ENCODE assay signal across 8 cellular contexts in the genomic region with DNA sequence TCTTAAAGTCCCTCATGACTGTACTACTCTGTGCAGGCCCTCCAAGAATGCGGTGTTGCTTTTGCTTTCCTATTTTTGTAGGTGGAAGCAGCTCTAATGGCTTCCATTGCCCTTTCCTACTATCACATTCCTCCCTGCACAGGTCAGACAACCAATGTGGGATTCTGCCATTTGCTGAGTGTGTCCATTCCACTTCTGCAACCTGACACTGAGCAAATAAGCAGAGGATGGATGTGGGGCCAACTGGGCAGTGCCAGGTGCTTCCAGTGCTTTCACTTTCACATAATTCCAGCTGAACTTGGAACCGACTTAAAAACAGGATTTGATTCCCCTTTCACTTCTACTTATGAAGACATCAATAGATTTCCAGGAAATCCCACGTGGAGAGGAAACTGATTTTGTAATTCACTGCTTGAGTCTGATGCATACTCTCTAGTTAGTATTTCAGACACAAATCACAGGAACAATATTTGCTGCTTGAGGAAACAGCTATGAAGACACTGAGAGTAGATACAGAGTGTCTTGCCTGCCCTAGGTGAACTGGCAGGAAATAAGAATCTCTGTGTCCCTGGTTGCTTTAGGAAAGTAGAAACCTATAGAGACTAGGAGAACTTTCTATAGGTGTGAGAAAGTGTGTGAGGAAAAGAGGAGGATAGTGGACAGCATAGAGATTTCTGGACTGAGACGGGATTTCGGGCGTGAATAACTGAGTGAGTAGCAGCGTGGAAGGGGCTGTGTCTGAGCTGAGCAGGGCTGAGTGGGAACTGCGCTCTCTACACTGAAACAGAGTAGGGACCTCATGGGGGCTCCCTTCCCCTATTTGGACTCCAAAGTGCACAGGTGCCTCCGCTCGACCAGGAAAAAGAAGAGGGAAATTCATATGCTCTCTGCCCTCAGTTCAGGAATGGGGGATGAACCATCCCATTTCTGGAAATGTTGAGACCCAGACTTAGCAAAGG. TPM values are rescaled to one million over a fixed set of nuclear protein-coding genes. Genes with fewer than 3 reads are reported as not detected.
A peak's percentile ranks its signal among the peaks of the same experiment; 100 is the strongest.
DNase-seq lines count a peak whose midpoint lies in the region; ATAC-seq and TF ChIP-seq lines count a peak whose summit lies in the region.

No MANE protein-coding gene starts in this region.

- peak overlapping the region; percentile 75 for H3K4me3 Mint-ChIP-seq in activated CD4-positive, alpha-beta memory T cell treated with anti-CD3 and anti-CD28 coated beads, Interleukin-2, amount 10 ng/mL, durations not matched to agents 7 days and 5 days

- H3K9me3 ChIP-seq in MG63 (no peaks in the 10 kb centered on the region), lower lobe of right lung (no peaks in the 10 kb centered on the region), osteoblast (ENCODE audit: low read depth, low read length) (no peaks in the 10 kb centered on the region)

- DNase-seq in DMS53 treated with DMSO at 0.1 percent for 48 hours (lab: John Stamatoyannopoulos, UW; ENCODE audit: unreplicated experiment) (peak; percentile 96), MG63 (peak; percentile 12), lower lobe of right lung (peak; percentile 54), NCI-H446 treated with DMSO at 0.1 percent for 48 hours (lab: John Stamatoyannopoulos, UW) (no peak), osteoblast (ENCODE audit: insufficient read length, low spot score, missing footprints) (no peak), Kasumi-1 (lab: John Stamatoyannopoulos, UW) (no peak)
- no peak for DNase-seq in activated CD4-positive, alpha-beta memory T cell treated with anti-CD3 and anti-CD28 coated beads, Interleukin-2, amount 10 ng/mL, durations not matched to agents 7 days and 5 days

- intact Hi-C loops in lower lobe of right lung (cut with DNase I), result loop anchor here (10.0 kb wide), 1 partner anchor 123 kb away; no protein-coding TSS in a partner anchor

- no peak overlapping the region for H3K4me2 ChIP-seq in osteoblast (ENCODE audit: insufficient read depth, low read length)

- H3K79me2 ChIP-seq in osteoblast (ENCODE audit: insufficient read depth, low read length), result no peaks in the 10 kb centered on the region

- POLR2A ChIA-PET in activated CD4-positive, alpha-beta memory T cell treated with anti-CD3 and anti-CD28 coated beads, Interleukin-2, amount 10 ng/mL, durations not matched to agents 7 days and 5 days (lab: Charles Lee), result interaction anchor here (0.7 to 1.6 kb wide), 3 partner anchors 62 to 243 kb away, joined by 3 to 5 read pairs (median 4); partner anchors contain the start of genes RPS16 and SUPT5H

- no peaks in the 10 kb centered on the region for H3K27me3 Mint-ChIP-seq in activated CD4-positive, alpha-beta memory T cell treated with anti-CD3 and anti-CD28 coated beads, Interleukin-2, amount 10 ng/mL, durations not matched to agents 7 days and 5 days

- TF ChIP-seq CTCF in lower lobe of right lung (IDR thresholded peaks at IDR 0.05) (no peak), osteoblast (IDR thresholded peaks at IDR 0.05; ENCODE audit: extremely low read depth, low read depth, low read length) (no peak)

- H3K27me3 ChIP-seq in MG63 (peaks cover 4% of the 10 kb centered on the region), lower lobe of right lung (ENCODE audit: low read depth) (no peaks in the 10 kb centered on the region), osteoblast (ENCODE audit: insufficient read depth, low read length) (no peaks in the 10 kb centered on the region)

- H2AFZ ChIP-seq in osteoblast (ENCODE audit: low read length), result no peak overlapping the region

- H3K4me1 Mint-ChIP-seq in activated CD4-positive, alpha-beta memory T cell treated with anti-CD3 and anti-CD28 coated beads, Interleukin-2, amount 10 ng/mL, durations not matched to agents 7 days and 5 days, result peaks cover 58% of the 10 kb centered on the region

- H3K27ac Mint-ChIP-seq in activated CD4-positive, alpha-beta memory T cell treated with anti-CD3 and anti-CD28 coated beads, Interleukin-2, amount 10 ng/mL, durations not matched to agents 7 days and 5 days, result peak overlapping the region; percentile 86

- H3K27ac ChIP-seq in lower lobe of right lung, result peak overlapping the region; percentile 25
- no peak overlapping the region for H3K27ac ChIP-seq in osteoblast (ENCODE audit: low read depth, low read length)

- H3K36me3 Mint-ChIP-seq in activated CD4-positive, alpha-beta memory T cell treated with anti-CD3 and anti-CD28 coated beads, Interleukin-2, amount 10 ng/mL, durations not matched to agents 7 days and 5 days (ENCODE audit: low read depth), result no peaks in the 10 kb centered on the region

- no peaks in the 10 kb centered on the region for H4K20me1 ChIP-seq in osteoblast (ENCODE audit: insufficient read depth, low read length)

- H3K36me3 ChIP-seq in MG63, result no peaks in the 10 kb centered on the region
- H3K36me3 ChIP-seq in lower lobe of right lung, result no peaks in the 10 kb centered on the region
- H3K36me3 ChIP-seq in osteoblast (ENCODE audit: insufficient read depth, low read length), result no peaks in the 10 kb centered on the region

- H3K4me1 ChIP-seq in lower lobe of right lung (peaks cover 24% of the 10 kb centered on the region), osteoblast (ENCODE audit: insufficient read depth, low read length) (no peaks in the 10 kb centered on the region)

- CTCF ChIA-PET in activated CD4-positive, alpha-beta memory T cell treated with anti-CD3 and anti-CD28 coated beads, Interleukin-2, amount 10 ng/mL, durations not matched to agents 7 days and 5 days (lab: Charles Lee), result interaction anchor here (0.6 to 1.1 kb wide), 4 partner anchors 88 to 168 kb away, joined by 3 to 5 read pairs (median 4); partner anchors contain the start of gene FBL

- no peak overlapping the region for H3K4me3 ChIP-seq in MG63
- H3K4me3 ChIP-seq in lower lobe of right lung, result no peak overlapping the region
- no peak overlapping the region for H3K4me3 ChIP-seq in osteoblast (ENCODE audit: insufficient read depth, low read length)

- no peaks in the 10 kb centered on the region for H3K9me3 Mint-ChIP-seq in activated CD4-positive, alpha-beta memory T cell treated with anti-CD3 and anti-CD28 coated beads, Interleukin-2, amount 10 ng/mL, durations not matched to agents 7 days and 5 days

- ATAC-seq in lower lobe of right lung, result peak; percentile 92 to 93
- ATAC-seq in HG03460 (IDR thresholded peaks at IDR 0.05; ENCODE audit: unreplicated experiment), result no peak

RNA-seq across cellular contexts. Expression of gene LGALS16, which starts 22.5 kb away (rescaled TPM):
- not detected in 2 replicates for total RNA-seq in MG63 (2014; rRNA removed; shearing (Covaris generic); ENCODE audit: low replicate concordance)
- total RNA-seq in activated CD4-positive, alpha-beta memory T cell treated with anti-CD3 and anti-CD28 coated beads, Interleukin-2, amount 10 ng/mL, durations not matched to agents 7 days and 5 days, result not detected
- total RNA-seq in lower lobe of right lung (not detected), osteoblast (not detected in 2 replicates)

RNA-seq across cellular contexts. Expression of gene LGALS14, which starts 26.1 kb away (rescaled TPM):
- not detected in 2 replicates for total RNA-seq in MG63 (2014; rRNA removed; shearing (Covaris generic); ENCODE audit: low replicate concordance)
- under 1 TPM in 1 of 2 experiments, not detected in 1; 0.90 TPM for total RNA-seq in activated CD4-positive, alpha-beta memory T cell treated with anti-CD3 and anti-CD28 coated beads, Interleukin-2, amount 10 ng/mL, durations not matched to agents 7 days and 5 days
- not detected for total RNA-seq in lower lobe of right lung
- not detected in 2 replicates for total RNA-seq in osteoblast

RNA-seq across cellular contexts. Expression of gene CLC, which starts 59.6 kb away (rescaled TPM):
- not detected in 2 replicates for total RNA-seq in MG63 (2014; rRNA removed; shearing (Covaris generic); ENCODE audit: low replicate concordance)
- total RNA-seq in activated CD4-positive, alpha-beta memory T cell treated with anti-CD3 and anti-CD28 coated beads, Interleukin-2, amount 10 ng/mL, durations not matched to agents 7 days and 5 days, result 1 to 10 TPM; 1.5 to 1.8 TPM
- total RNA-seq in lower lobe of right lung, result not detected
- total RNA-seq in osteoblast, result not detected in 2 replicates

Comparison
In these comparisons a context has a peak if more than half of its experiments do, and no peak if none do; other contexts are left out.
1. DNase-seq: peak in DMS53 treated with DMSO at 0.1 percent for 48 hours (single experiment), MG63 (single experiment) and lower lobe of right lung (single experiment); none in activated CD4-positive, alpha-beta memory T cell treated with anti-CD3 and anti-CD28 coated beads, Interleukin-2, amount 10 ng/mL, durations not matched to agents 7 days and 5 days (single experiment), NCI-H446 treated with DMSO at 0.1 percent for 48 hours (single experiment), osteoblast (single experiment) and Kasumi-1 (0 of 2).